In the genomic region with DNA sequence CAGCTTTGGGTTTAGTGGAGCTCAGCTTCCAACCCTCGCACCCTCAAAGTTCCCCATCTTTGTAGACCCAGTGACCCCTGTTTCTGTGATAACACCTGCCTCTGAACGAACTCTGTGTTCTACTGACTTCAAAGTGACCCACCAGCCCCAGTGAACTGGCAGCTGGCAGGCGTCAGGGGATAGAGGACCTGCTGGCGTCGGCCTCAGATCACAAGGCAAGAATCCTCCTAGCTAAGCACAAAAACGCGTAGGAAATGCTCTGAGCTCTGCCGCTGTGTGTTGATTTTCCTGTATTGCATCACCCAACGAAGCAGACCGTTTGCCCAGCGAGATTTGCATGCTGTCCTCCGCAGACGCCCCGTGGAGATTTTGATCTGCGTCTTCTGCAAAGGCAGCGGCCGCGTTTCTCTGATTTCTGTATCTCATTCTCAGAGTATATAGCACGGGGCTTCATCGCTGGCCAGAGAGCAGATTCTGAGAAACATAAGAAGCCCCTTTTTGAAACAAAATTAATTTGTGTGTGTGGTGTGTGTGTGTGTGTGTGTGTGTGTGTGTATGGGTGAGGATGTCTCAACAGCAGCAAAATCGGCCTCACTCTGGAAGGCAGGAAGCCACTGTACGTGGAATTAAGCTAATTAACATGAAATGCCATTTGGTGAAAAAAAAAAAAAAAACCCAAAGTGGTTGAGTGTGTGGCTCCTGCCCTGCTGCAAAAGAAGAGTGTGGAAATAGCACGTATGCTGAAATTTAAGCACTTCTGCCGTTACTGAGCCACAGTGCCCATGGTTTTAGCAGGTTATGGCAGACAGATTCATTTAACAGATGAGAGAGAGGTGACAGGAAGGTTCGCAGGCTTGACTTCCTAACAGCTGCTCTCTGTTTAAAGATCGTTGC, we compare ENCODE assay signal across 8 cellular contexts. TPM values are rescaled to one million over a fixed set of nuclear protein-coding genes. Genes with fewer than 3 reads are reported as not detected.
A peak's percentile ranks its signal among the peaks of the same experiment; 100 is the strongest.
DNase-seq lines count a peak whose midpoint lies in the region; ATAC-seq and TF ChIP-seq lines count a peak whose summit lies in the region.

No MANE protein-coding gene starts in this region.

- peak overlapping the region; percentile 99 for H3K27ac Mint-ChIP-seq in central memory CD8-positive, alpha-beta T cell (ENCODE audit: low read depth)

- intact Hi-C loops in lower leg skin (cut with DNase I; ENCODE audit: low total_unique reads): no loop called here

- H3K9me3 Mint-ChIP-seq in central memory CD8-positive, alpha-beta T cell: peaks cover 11% of the 10 kb centered on the region

- H3K36me3 Mint-ChIP-seq in central memory CD8-positive, alpha-beta T cell (ENCODE audit: insufficient read depth): peaks cover 78% of the 10 kb centered on the region

- peak; percentile 62 for DNase-seq in T-helper 22 cell (ENCODE audit: low read depth)
- DNase-seq in central memory CD8-positive, alpha-beta T cell (ENCODE audit: low spot score in 2 of 2): peak; percentile 64 to 86
- DNase-seq in lower leg skin (ENCODE audit: low spot score in 2 of 2): peak; percentile 64 to 91
- peak; percentile 41 to 61 (median 45) for DNase-seq in stimulated activated CD4-positive, alpha-beta T cell treated with anti-CD3 and anti-CD28 coated beads, TNF-alpha, amount 100 ng/mL, for 4 hours (ENCODE audit: low read depth in 3 of 3)
- no peak for DNase-seq in NCI-H446 (lab: John Stamatoyannopoulos, UW)
- DNase-seq in NCI-H1048 (lab: John Stamatoyannopoulos, UW): no peak

- ATAC-seq in GM18868 (IDR thresholded peaks at IDR 0.05; ENCODE audit: unreplicated experiment) (peak; percentile 35), HG03097 (IDR thresholded peaks at IDR 0.05; ENCODE audit: low FRiP score, unreplicated experiment) (peak; percentile 58)
- peak; percentile 88 for ATAC-seq in central memory CD8-positive, alpha-beta T cell (replicated peaks; ENCODE audit: extremely low read depth, poor library complexity, severe bottlenecking)

- H3K4me3 ChIP-seq in lower leg skin (ENCODE audit: low read depth, poor library complexity, severe bottlenecking): no peak overlapping the region

- H3K4me3 Mint-ChIP-seq in central memory CD8-positive, alpha-beta T cell: peak overlapping the region; percentile 77

- 11 to 22% methylated on average over 26 of the region's 26 CpGs for WGBS in lower leg skin, 2 donors

- TF ChIP-seq CTCF in lower leg skin (IDR thresholded peaks at IDR 0.05): no peak

- no peaks in the 10 kb centered on the region for H3K27me3 Mint-ChIP-seq in central memory CD8-positive, alpha-beta T cell

- peaks cover 81% of the 10 kb centered on the region for H3K4me1 Mint-ChIP-seq in central memory CD8-positive, alpha-beta T cell

- no peak for TF ChIP-seq POLR2A in lower leg skin (IDR thresholded peaks at IDR 0.05)

RNA-seq across cellular contexts. Expression of a gene that starts 29.2 kb away (rescaled TPM):
- total RNA-seq in lower leg skin: 10 to 100 TPM; 24.8 to 35.9 (median 30.1) TPM

RNA-seq across cellular contexts. Expression of a gene that starts 55.1 kb away (rescaled TPM):
- under 1 TPM; 0.08 to 0.81 (median 0.48) TPM for total RNA-seq in lower leg skin

Comparison
In these comparisons a context has a peak if more than half of its experiments do, and no peak if none do; other contexts are left out.
1. ATAC-seq: peak in every context shown above with its lines; median percentile 88 in central memory CD8-positive, alpha-beta T cell; 58 in HG03097; 35 in GM18868.
2. DNase-seq: peak in T-helper 22 cell (single experiment), central memory CD8-positive, alpha-beta T cell (2 of 2), lower leg skin (2 of 2) and stimulated activated CD4-positive, alpha-beta T cell treated with anti-CD3 and anti-CD28 coated beads, TNF-alpha, amount 100 ng/mL, for 4 hours (3 of 3); none in NCI-H446 (0 of 2) and NCI-H1048 (single experiment).